In the genomic region with DNA sequence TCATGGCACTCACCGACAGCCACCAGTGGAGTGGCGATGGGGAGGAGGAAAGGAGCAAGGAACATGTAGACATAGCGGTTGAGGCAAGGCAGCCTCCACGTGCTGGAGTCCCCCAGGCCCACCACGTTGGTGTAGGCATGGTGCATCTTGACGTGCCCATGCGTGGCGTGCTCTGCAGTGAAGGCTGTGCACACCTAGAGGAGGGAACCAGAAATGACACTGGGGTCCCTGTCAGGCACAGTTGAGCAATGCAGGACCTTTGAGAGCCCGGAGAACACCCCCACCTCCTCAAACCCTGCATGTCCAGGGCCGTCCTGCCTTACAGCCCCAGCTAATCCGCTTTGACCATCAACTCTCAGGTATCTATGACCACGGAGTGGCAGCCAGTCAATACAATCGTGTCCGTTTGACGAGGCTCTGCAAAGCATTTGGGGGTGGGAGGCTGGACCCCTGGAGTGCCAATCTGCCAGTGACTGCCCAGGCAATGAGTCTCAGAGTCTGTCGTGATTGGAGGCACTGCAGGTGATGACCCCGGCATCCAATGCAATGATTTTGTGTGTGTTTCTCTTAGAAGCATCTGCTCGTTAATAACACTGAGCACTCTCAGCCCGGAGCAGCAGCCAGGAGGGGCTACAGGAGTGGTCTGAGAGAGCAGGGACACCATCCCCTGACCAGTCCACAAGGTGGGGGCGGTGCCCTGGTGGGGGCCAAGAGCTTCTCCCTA, we compare ENCODE assay signal across 30 cellular contexts. TPM values are rescaled to one million over a fixed set of nuclear protein-coding genes. Genes with fewer than 3 reads are reported as not detected.
"Had no signal": no experiment of that assay in that cellular context is flagged by ENCODE, and none has a peak within 500 bp of the region (broad histone marks: within the 10 kb centered on the region; RNA-seq: fewer than 3 reads in every experiment).

No MANE protein-coding gene starts in this region.

- H3K9me3 ChIP-seq: Peyer's patch, SJSA1 had no signal

- ATAC-seq: activated CD8-positive, alpha-beta T cell treated with anti-CD3 and anti-CD28 coated beads, Interleukin-2, amount 10 ng/mL, durations not matched to agents 7 days and 5 days; SK-N-SH treated with all-trans-retinoic acid at 6 μM for 48 hours had no signal

- H3K4me1 ChIP-seq: SJSA1 had no signal

- H3K27ac ChIP-seq: Peyer's patch, RWPE1, SJSA1 had no signal

- H3K4me3 Mint-ChIP-seq: activated CD8-positive, alpha-beta T cell treated with anti-CD3 and anti-CD28 coated beads, Interleukin-2, amount 10 ng/mL, durations not matched to agents 7 days and 5 days; WTC11 had no signal

- H3K36me3 Mint-ChIP-seq: WTC11 had no signal

- H3K4me3 ChIP-seq: Peyer's patch, SJSA1 had no signal

- H3K36me3 ChIP-seq: Peyer's patch, SJSA1 had no signal

- DNase-seq: activated CD4-positive, alpha-beta T cell treated with anti-CD3 and anti-CD28 coated beads for 48 hours; activated CD4-positive, alpha-beta T cell treated with anti-CD3 and anti-CD28 coated beads, Interleukin-2, amount 50 U/mL, for 4 hours; activated CD4-positive, CD25-positive, alpha-beta regulatory T cell treated with anti-CD3 and anti-CD28 coated beads, Interleukin-2, amount 50 U/mL, for 72 hours; activated CD8-positive, alpha-beta memory T cell treated with anti-CD3 and anti-CD28 coated beads, Interleukin-2, amount 50 U/mL, for 48 hours; activated CD8-positive, alpha-beta T cell treated with anti-CD3 and anti-CD28 coated beads, Interleukin-2, amount 10 ng/mL, durations not matched to agents 7 days and 5 days; activated naive CD4-positive, alpha-beta T cell treated with anti-CD3 and anti-CD28 coated beads, Interleukin-2, amount 50 U/mL, for 16 hours; activated T-cell treated with anti-CD3 and anti-CD28 coated beads, Interleukin-2, amount 50 U/mL, for 1 hour; aorta; central memory CD4-positive, alpha-beta T cell; NCI-H1092 treated with DMSO at 0.1 percent for 48 hours; NCI-H1417 treated with DMSO at 0.1 percent for 48 hours; NCI-H1694; NCI-H2029; NCI-H2107; NCI-H345; NCI-H510A; NCI-H526 treated with DMSO at 0.1 percent for 48 hours; NK-92 treated with Interleukin-12 subunit alpha and Interleukin-12 subunit beta, amount 100 ng/mL, for 24 hours; OCI-M1; Peyer's patch; Right ventricle myocardium superior; SW 1271 had no signal

- H3K27me3 ChIP-seq: Peyer's patch had no signal

- FAIRE-seq: bronchial epithelial cell had no signal

- H3K27ac Mint-ChIP-seq: activated CD8-positive, alpha-beta T cell treated with anti-CD3 and anti-CD28 coated beads, Interleukin-2, amount 10 ng/mL, durations not matched to agents 7 days and 5 days; WTC11 had no signal

RNA-seq across cellular contexts. Expression of a gene that starts 10.8 kb away (rescaled TPM):
- total RNA-seq: activated CD8-positive, alpha-beta T cell treated with anti-CD3 and anti-CD28 coated beads, Interleukin-2, amount 10 ng/mL, durations not matched to agents 7 days and 5 days; aorta; bronchial epithelial cell; chondrocyte; MCF 10A; Right ventricle myocardium superior; SJSA1; T-helper 1 cell treated with Interleukin-12 subunit alpha and Interleukin-12 subunit beta and Interleukin-4 antibody, amounts not matched to agents 30 ng/mL and 1 ng/mL, for 36 hours had no signal

RNA-seq across cellular contexts. Expression of a gene that starts 23.0 kb away (rescaled TPM):
- total RNA-seq: SJSA1 had no signal

RNA-seq across cellular contexts. Expression of a gene that starts 40.4 kb away (rescaled TPM):
- total RNA-seq: activated CD8-positive, alpha-beta T cell treated with anti-CD3 and anti-CD28 coated beads, Interleukin-2, amount 10 ng/mL, durations not matched to agents 7 days and 5 days; aorta; chondrocyte; MCF 10A; Right ventricle myocardium superior; SJSA1; T-helper 1 cell treated with Interleukin-12 subunit alpha and Interleukin-12 subunit beta and Interleukin-4 antibody, amounts not matched to agents 30 ng/mL and 1 ng/mL, for 36 hours had no signal

RNA-seq across cellular contexts. Expression of a gene that starts 41.4 kb away (rescaled TPM):
- total RNA-seq: activated CD8-positive, alpha-beta T cell treated with anti-CD3 and anti-CD28 coated beads, Interleukin-2, amount 10 ng/mL, durations not matched to agents 7 days and 5 days; aorta; bronchial epithelial cell; chondrocyte; MCF 10A; Right ventricle myocardium superior; SJSA1; T-helper 1 cell treated with Interleukin-12 subunit alpha and Interleukin-12 subunit beta and Interleukin-4 antibody, amounts not matched to agents 30 ng/mL and 1 ng/mL, for 36 hours; WTC11 had no signal
